Comparison of ENCODE assay signal across 6 cellular contexts in genomic region chr1:2768052-2768451, GRCh38. TPM values are rescaled to one million over a fixed set of nuclear protein-coding genes. Genes with fewer than 3 reads are reported as not detected.
A peak's percentile ranks its signal among the peaks of the same experiment; 100 is the strongest.
DNase-seq lines count a peak whose midpoint lies in the region; ATAC-seq and TF ChIP-seq lines count a peak whose summit lies in the region.
"Not testable (repeated sequence)": the region's sequence is repeated elsewhere in the genome, so short reads cannot be mapped to it uniquely, and the experiment has no call there.
"Had no signal": no experiment of that assay in that cellular context is flagged by ENCODE, and none has a peak within 500 bp of the region (broad histone marks: within the 10 kb centered on the region; RNA-seq: fewer than 3 reads in every experiment).

No MANE protein-coding gene starts in this region.

- H3K27ac Mint-ChIP-seq in natural killer cell, result not testable (repeated sequence)

- intact Hi-C loops in PC-3 (cut with micrococcal nuclease); Right ventricle myocardium inferior (cut with DNase I); natural killer cell (cut with micrococcal nuclease); sigmoid colon (cut with DNase I); upper lobe of right lung (cut with DNase I): not testable (repeated sequence)

- DNase-seq in PC-3, result peak; percentile 0
- peak; percentile 7 for DNase-seq in Right ventricle myocardium inferior (ENCODE audit: missing footprints)
- peak; percentile 13 for DNase-seq in natural killer cell
- DNase-seq in sigmoid colon, result peak; percentile 9
- DNase-seq in upper lobe of right lung, result peak; percentile 33

- not testable (repeated sequence) for H3F3A ChIP-seq in PC-3 (ENCODE audit: low read length, unreplicated experiment)

- POLR2A ChIA-PET in PC-3 (lab: Charles Lee; ENCODE audit: unreplicated experiment), result not testable (repeated sequence)

- not testable (repeated sequence) for BruUV-seq in PC-3 (replicated peaks; lab: Mats Ljungman, UMichigan)

- H3K4me3 ChIP-seq in PC-3 (ENCODE audit: low read length); sigmoid colon; upper lobe of right lung: not testable (repeated sequence)

- not testable (repeated sequence) for H3K4me2 ChIP-seq in PC-3 (ENCODE audit: low read length)

- H3K27me3 Mint-ChIP-seq in natural killer cell (ENCODE audit: low read depth in 2 of 2), result not testable (repeated sequence)

- H3K27me3 ChIP-seq in PC-3 (ENCODE audit: low read length); sigmoid colon; upper lobe of right lung: not testable (repeated sequence)

- not testable (repeated sequence) for H3K79me2 ChIP-seq in PC-3 (ENCODE audit: low read length)

- CTCF ChIA-PET in PC-3 (lab: Charles Lee), result not testable (repeated sequence)

- 58 to 68% methylated on average over 8 of the region's 8 CpGs for WGBS in sigmoid colon, 2 donors

- H3K36me3 Mint-ChIP-seq in natural killer cell, result not testable (repeated sequence)

- not testable (repeated sequence) for H4K20me1 ChIP-seq in PC-3 (ENCODE audit: low read length)

- not testable (repeated sequence) for ATAC-seq in PC-3, Right ventricle myocardium inferior, natural killer cell, upper lobe of right lung

- H3K9ac ChIP-seq in PC-3 (ENCODE audit: low read length), result not testable (repeated sequence)

- not testable (repeated sequence) for TF ChIP-seq CTCF in PC-3 (conservative IDR thresholded peaks at IDR 0.05; ENCODE audit: low read depth, low read length); natural killer cell (IDR thresholded peaks at IDR 0.05); sigmoid colon (IDR thresholded peaks at IDR 0.05); upper lobe of right lung (IDR thresholded peaks at IDR 0.05)

- not testable (repeated sequence) for H3K27ac ChIP-seq in PC-3 (ENCODE audit: low read length); sigmoid colon; upper lobe of right lung

- TF ChIP-seq POLR2A in sigmoid colon (IDR thresholded peaks at IDR 0.05), result not testable (repeated sequence)

- not testable (repeated sequence) for H3K9me2 ChIP-seq in PC-3 (replicated peaks; ENCODE audit: low read length)

- H3K36me3 ChIP-seq in PC-3 (ENCODE audit: low read depth, low read length); sigmoid colon; upper lobe of right lung: not testable (repeated sequence)

- H2AFZ ChIP-seq in PC-3 (ENCODE audit: low read length), result not testable (repeated sequence)

- H3K4me3 Mint-ChIP-seq in natural killer cell, result not testable (repeated sequence)

- not testable (repeated sequence) for H3K4me1 ChIP-seq in PC-3 (ENCODE audit: insufficient read depth, low read length); sigmoid colon; upper lobe of right lung

- not testable (repeated sequence) for H3K4me1 Mint-ChIP-seq in natural killer cell

- not testable (repeated sequence) for H3K9me3 Mint-ChIP-seq in natural killer cell

- not testable (repeated sequence) for TF ChIP-seq EP300 in sigmoid colon (IDR thresholded peaks at IDR 0.05)

- not testable (repeated sequence) for H3K9me3 ChIP-seq in PC-3 (ENCODE audit: low read length); sigmoid colon; upper lobe of right lung

RNA-seq across cellular contexts. Expression of gene TTC34, which starts 33.4 kb away (rescaled TPM):
- total RNA-seq in PC-3 (2014; rRNA removed), result 0.11 and 1.2 TPM in 2 replicates
- 0.70 TPM for total RNA-seq in Right ventricle myocardium inferior
- 1 to 10 TPM in 2 of 3 donors, under 1 TPM in 1; 0.80 to 1.4 (median 1.2) TPM for total RNA-seq in natural killer cell
- under 1 TPM; 0.16 to 0.83 (median 0.63) TPM for total RNA-seq in sigmoid colon
- under 1 TPM in 2 of 3 donors, not detected in 1; under 0.01 to 0.57 TPM for polyA plus RNA-seq in sigmoid colon
- total RNA-seq in upper lobe of right lung, result 1.3 TPM
- total RNA-seq: A172 had no signal
